ENCODE assay signal across 16 cellular contexts in the genomic region with DNA sequence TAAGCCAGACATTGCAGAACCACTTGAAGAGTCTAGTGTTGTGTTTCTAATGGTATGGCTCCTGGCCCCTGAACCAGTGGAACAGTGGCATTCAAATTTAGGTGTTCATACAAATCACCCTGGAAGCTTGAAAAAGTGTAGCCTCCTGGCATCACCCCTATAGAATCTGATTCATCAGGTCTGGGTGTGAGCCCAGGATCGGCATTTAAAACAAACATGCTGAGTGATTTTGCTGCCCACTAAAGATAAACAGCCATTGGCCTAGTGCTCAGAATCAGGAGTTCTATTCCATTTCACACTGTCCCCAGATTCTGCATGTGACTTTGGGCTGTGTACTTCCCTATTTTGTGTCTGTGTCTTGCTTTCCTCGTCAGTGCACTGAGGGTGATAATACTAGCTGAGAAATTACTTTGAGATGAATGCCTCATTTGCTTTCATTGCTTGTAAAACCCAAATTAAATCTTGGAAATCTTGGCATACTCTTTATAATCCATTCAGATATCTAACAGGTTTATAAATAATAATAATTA.
DNase-seq lines count a peak whose midpoint lies in the region; ATAC-seq lines count a peak whose summit lies in the region.
"Had no signal": no experiment of that assay in that cellular context is flagged by ENCODE, and none has a peak within 500 bp of the region (broad histone marks: within the 10 kb centered on the region; RNA-seq: fewer than 3 reads in every experiment).

No MANE protein-coding gene starts in this region.

- no peaks in the 10 kb centered on the region for H3K36me3 ChIP-seq in MG63

- H3K27me3 Mint-ChIP-seq in naive B cell: peaks cover 3 to 9% (median 6%) of the 10 kb centered on the region in 3 donors

- no peaks in the 10 kb centered on the region for H3K27me3 ChIP-seq in MG63

- H3K9me3 Mint-ChIP-seq in naive B cell: peaks cover 0 to 5% (median 0%) of the 10 kb centered on the region in 7 donors

- no peak overlapping the region for H3K4me3 Mint-ChIP-seq in naive B cell

- no peak overlapping the region for H3K4me3 ChIP-seq in MG63
- H3K4me3 ChIP-seq: A549 had no signal

- no peaks in the 10 kb centered on the region for H3K4me1 Mint-ChIP-seq in naive B cell

- no peak overlapping the region for H3K27ac Mint-ChIP-seq in naive B cell

- H3K36me3 Mint-ChIP-seq in naive B cell: no peaks in the 10 kb centered on the region

- no peaks in the 10 kb centered on the region; the same call in 1 of the 2 replicates for H3K9me3 ChIP-seq in MG63

- ATAC-seq in naive B cell (ENCODE audit: low read depth in 2 of 2) (peak; percentile 58), GM21360 (IDR thresholded peaks at IDR 0.05; ENCODE audit: unreplicated experiment) (no peak), HG03460 (IDR thresholded peaks at IDR 0.05; ENCODE audit: unreplicated experiment) (no peak), GM21576 (IDR thresholded peaks at IDR 0.05; ENCODE audit: unreplicated experiment) (no peak)
- ATAC-seq: A549 had no signal

- DNase-seq in CD1c-positive myeloid dendritic cell (ENCODE audit: extremely low spot score) (peak; percentile 2), MG63 (peak; percentile 81), astrocyte of the hippocampus (ENCODE audit: low read depth, low spot score) (peak; percentile 52), naive B cell (no peak)
- no peak for DNase-seq in activated CD8-positive, alpha-beta memory T cell treated with anti-CD3 and anti-CD28 coated beads, Interleukin-2, amount 50 U/mL, for 48 hours
- DNase-seq: HCEC 1CT, NCI-H1048, NCI-H1436 treated with DMSO at 0.1 percent for 48 hours, NCI-H2029 treated with DMSO at 0.1 percent for 48 hours, NCI-H2171 treated with DMSO at 0.1 percent for 48 hours, NCI-H510A, SW 1271 had no signal

Comparison
In these comparisons a context has a peak if more than half of its experiments do, and no peak if none do; other contexts are left out.
1. DNase-seq: peak in CD1c-positive myeloid dendritic cell (single experiment), MG63 (single experiment) and astrocyte of the hippocampus (single experiment); none in naive B cell (single experiment) and activated CD8-positive, alpha-beta memory T cell treated with anti-CD3 and anti-CD28 coated beads, Interleukin-2, amount 50 U/mL, for 48 hours (single experiment).
2. ATAC-seq: peak in naive B cell (2 of 2); none in GM21360 (single experiment), HG03460 (single experiment) and GM21576 (single experiment).